In the genomic region with DNA sequence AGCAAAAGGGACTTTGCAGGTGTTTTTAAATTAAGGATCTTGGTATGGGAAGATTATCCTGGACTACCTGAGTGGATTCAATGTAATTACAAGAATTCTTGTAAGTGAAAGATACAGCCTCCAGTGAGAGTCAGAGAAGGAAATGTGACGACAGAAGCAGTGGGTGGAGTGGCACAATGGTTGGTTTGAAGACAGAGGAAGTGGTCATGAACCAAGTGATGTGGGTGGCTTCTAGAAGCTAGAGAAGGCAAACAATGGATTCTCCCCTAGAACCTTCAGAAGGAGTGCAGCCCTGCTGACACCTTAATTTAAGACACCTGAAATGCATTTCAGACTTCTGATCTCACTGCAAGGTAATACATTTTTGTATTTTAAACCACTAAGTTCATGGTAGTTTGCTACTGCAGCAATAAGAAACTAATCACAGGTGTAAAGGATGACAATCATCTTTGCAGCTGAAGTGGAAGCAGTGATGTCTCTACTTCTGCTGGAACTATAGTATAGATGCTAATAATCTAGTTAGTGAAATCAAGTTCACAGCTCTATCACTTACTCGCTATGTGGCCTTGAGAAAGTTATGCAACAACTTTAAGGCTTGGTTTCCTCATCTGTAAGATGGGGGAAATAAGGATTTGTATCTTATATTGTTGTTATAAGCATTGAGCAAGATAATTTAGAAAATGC, we compare ENCODE assay signal across 12 cellular contexts.
DNase-seq lines count a peak whose midpoint lies in the region; ATAC-seq and TF ChIP-seq lines count a peak whose summit lies in the region.
"Had no signal": no experiment of that assay in that cellular context is flagged by ENCODE, and none has a peak within 500 bp of the region (broad histone marks: within the 10 kb centered on the region; RNA-seq: fewer than 3 reads in every experiment).

No MANE protein-coding gene starts in this region.

- no peak overlapping the region for H3K27ac Mint-ChIP-seq in stimulated activated effector memory CD8-positive, alpha-beta T cell treated with anti-CD3 and anti-CD28 coated beads, Interleukin-12 subunit alpha, Interleukin-12 subunit beta, amount 100 ng/mL, for 72 hours
- H3K27ac Mint-ChIP-seq: nephron progenitor cell had no signal

- H3K4me3 ChIP-seq in lower leg skin (ENCODE audit: low read depth, poor library complexity, severe bottlenecking) = no peak overlapping the region

- peaks cover 14% of the 10 kb centered on the region for H3K4me1 Mint-ChIP-seq in stimulated activated effector memory CD8-positive, alpha-beta T cell treated with anti-CD3 and anti-CD28 coated beads, Interleukin-12 subunit alpha, Interleukin-12 subunit beta, amount 100 ng/mL, for 72 hours

- no peak for TF ChIP-seq POLR2A in lower leg skin (IDR thresholded peaks at IDR 0.05)

- no peaks in the 10 kb centered on the region for H3K36me3 Mint-ChIP-seq in stimulated activated effector memory CD8-positive, alpha-beta T cell treated with anti-CD3 and anti-CD28 coated beads, Interleukin-12 subunit alpha, Interleukin-12 subunit beta, amount 100 ng/mL, for 72 hours

- no peaks in the 10 kb centered on the region for H3K9me3 Mint-ChIP-seq in stimulated activated effector memory CD8-positive, alpha-beta T cell treated with anti-CD3 and anti-CD28 coated beads, Interleukin-12 subunit alpha, Interleukin-12 subunit beta, amount 100 ng/mL, for 72 hours
- H3K9me3 Mint-ChIP-seq: nephron progenitor cell had no signal

- ATAC-seq in stimulated activated effector memory CD8-positive, alpha-beta T cell treated with anti-CD3 and anti-CD28 coated beads, Interleukin-12 subunit alpha, Interleukin-12 subunit beta, amount 100 ng/mL, for 72 hours = peak; percentile 96

- TF ChIP-seq CTCF in lower leg skin (IDR thresholded peaks at IDR 0.05) = no peak

- 57 to 76% methylated on average over 2 of the region's 2 CpGs for WGBS in lower leg skin, 2 donors

- no peak overlapping the region for H3K4me3 Mint-ChIP-seq in stimulated activated effector memory CD8-positive, alpha-beta T cell treated with anti-CD3 and anti-CD28 coated beads, Interleukin-12 subunit alpha, Interleukin-12 subunit beta, amount 100 ng/mL, for 72 hours
- H3K4me3 Mint-ChIP-seq: nephron progenitor cell had no signal

- DNase-seq in activated CD4-positive, alpha-beta T cell treated with anti-CD3 and anti-CD28 coated beads for 1 hour = peak; percentile 35
- DNase-seq in activated T-helper 1 cell treated with Interleukin-2 at 50 U/mL for 16 hours (ENCODE audit: low read depth) = peak; percentile 44
- peak; percentile 10 to 11 for DNase-seq in stimulated activated CD4-positive, alpha-beta T cell treated with anti-CD3 and anti-CD28 coated beads, Interleukin-12 subunit alpha, Interleukin-12 subunit beta, amount 100 ng/mL, for 24 hours (ENCODE audit: low read depth in 2 of 2)
- DNase-seq in stimulated activated effector memory CD8-positive, alpha-beta T cell treated with anti-CD3 and anti-CD28 coated beads, Interleukin-12 subunit alpha, Interleukin-12 subunit beta, amount 100 ng/mL, for 72 hours (ENCODE audit: low spot score in 2 of 2) = peak; percentile 3 to 53
- DNase-seq in lower leg skin (ENCODE audit: low spot score in 2 of 2) = no peak
- no peak for DNase-seq in NCI-H187 treated with DMSO at 0.1 percent for 48 hours (lab: John Stamatoyannopoulos, UW)
- DNase-seq in NCI-H2171 (lab: John Stamatoyannopoulos, UW) = no peak
- DNase-seq: aorta, IMR-90, NCI-H226, nephron progenitor cell, SIG-M5 had no signal

- intact Hi-C loops in lower leg skin (cut with DNase I; ENCODE audit: low total_unique reads) = no loop called here

Comparison
In these comparisons a context has a peak if more than half of its experiments do, and no peak if none do; other contexts are left out.
1. DNase-seq: peak in activated CD4-positive, alpha-beta T cell treated with anti-CD3 and anti-CD28 coated beads for 1 hour (single experiment), activated T-helper 1 cell treated with Interleukin-2 at 50 U/mL for 16 hours (single experiment), stimulated activated CD4-positive, alpha-beta T cell treated with anti-CD3 and anti-CD28 coated beads, Interleukin-12 subunit alpha, Interleukin-12 subunit beta, amount 100 ng/mL, for 24 hours (2 of 2) and stimulated activated effector memory CD8-positive, alpha-beta T cell treated with anti-CD3 and anti-CD28 coated beads, Interleukin-12 subunit alpha, Interleukin-12 subunit beta, amount 100 ng/mL, for 72 hours (2 of 2); none in lower leg skin (0 of 2), NCI-H187 treated with DMSO at 0.1 percent for 48 hours (single experiment) and NCI-H2171 (single experiment).